In genomic region chr21:42231761-42232160, GRCh38 we compare ENCODE assay signal across 15 cellular contexts. TPM values are rescaled to one million over a fixed set of nuclear protein-coding genes. Genes with fewer than 3 reads are reported as not detected.
A peak's percentile ranks its signal among the peaks of the same experiment; 100 is the strongest.
DNase-seq lines count a peak whose midpoint lies in the region; ATAC-seq and TF ChIP-seq lines count a peak whose summit lies in the region.
"Had no signal": no experiment of that assay in that cellular context is flagged by ENCODE, and none has a peak within 500 bp of the region (broad histone marks: within the 10 kb centered on the region; RNA-seq: fewer than 3 reads in every experiment).

No MANE protein-coding gene starts in this region.

- H3K79me2 ChIP-seq in SU-DHL-6 (ENCODE audit: insufficient read depth, low read length) = no peaks in the 10 kb centered on the region
- no peaks in the 10 kb centered on the region for H3K79me2 ChIP-seq in hepatocyte

- no peak overlapping the region for H3K4me2 ChIP-seq in SU-DHL-6 (ENCODE audit: low read depth, low read length, poor library complexity, severe bottlenecking)
- H3K4me2 ChIP-seq in hepatocyte = no peak overlapping the region
- H3K4me2 ChIP-seq: GM23338 had no signal

- DNase-seq in heart right ventricle = no peak
- no peak for DNase-seq in left cardiac atrium
- DNase-seq in upper lobe of left lung = no peak
- DNase-seq in activated gamma-delta T cell treated with Interleukin-2 at 50 U/mL for 16 hours = no peak
- no peak for DNase-seq in hepatocyte (ENCODE audit: low spot score)
- DNase-seq in COLO829 (ENCODE audit: low spot score) = no peak
- DNase-seq: NCI-H187 treated with DMSO at 0.1 percent for 48 hours, NCI-H446 treated with DMSO at 0.1 percent for 48 hours, retina, SJCRH30 had no signal

- no peak for TF ChIP-seq EP300 in upper lobe of left lung (IDR thresholded peaks at IDR 0.05)

- H3K9ac ChIP-seq in SU-DHL-6 (ENCODE audit: low read length) (no peak overlapping the region), muscle layer of colon (ENCODE audit: low read length) (no peak overlapping the region)
- H3K9ac ChIP-seq: neural progenitor cell had no signal

- H3K4me3 ChIP-seq in heart right ventricle (no peak overlapping the region), SU-DHL-6 (ENCODE audit: insufficient read depth, low read length, poor library complexity, severe bottlenecking) (no peak overlapping the region), muscle layer of colon (ENCODE audit: low read depth in 1 of 2, low read length in 2 of 2) (no peak overlapping the region), upper lobe of left lung (no peak overlapping the region), hepatocyte (no peak overlapping the region)
- H3K4me3 ChIP-seq: GM23338, neural progenitor cell, SJCRH30 had no signal

- H3K4me1 ChIP-seq in heart right ventricle = peaks cover 58 to 98% (median 94%) of the 10 kb centered on the region in 9 donors
- H3K4me1 ChIP-seq in muscle layer of colon (ENCODE audit: insufficient read depth, low read length) = peaks cover 81% of the 10 kb centered on the region
- H3K4me1 ChIP-seq in upper lobe of left lung = peaks cover 77 to 93% (median 87%) of the 10 kb centered on the region in 4 donors
- peaks cover 55% of the 10 kb centered on the region for H3K4me1 ChIP-seq in hepatocyte (ENCODE audit: insufficient read depth)
- H3K4me1 ChIP-seq: SJCRH30 had no signal

- intact Hi-C loops in heart right ventricle (cut with DNase I) = no loop called here
- intact Hi-C loops in left cardiac atrium (cut with DNase I) = no loop called here

- H3K36me3 ChIP-seq in heart right ventricle = peaks cover 0 to 8% (median 0%) of the 10 kb centered on the region in 9 donors
- H3K36me3 ChIP-seq in SU-DHL-6 (ENCODE audit: low read length) = no peaks in the 10 kb centered on the region
- peaks cover 4% of the 10 kb centered on the region for H3K36me3 ChIP-seq in muscle layer of colon (ENCODE audit: insufficient read depth, low read length)
- H3K36me3 ChIP-seq in upper lobe of left lung = peaks cover 0 to 1% (median 0%) of the 10 kb centered on the region in 4 donors
- no peaks in the 10 kb centered on the region for H3K36me3 ChIP-seq in hepatocyte (replicated peaks; ENCODE audit: insufficient read depth, low read depth)
- H3K36me3 ChIP-seq: neural progenitor cell, SJCRH30 had no signal

- 91 to 97% methylated on average over 2 of the region's 2 CpGs for WGBS in heart right ventricle, 2 donors
- 93 to 100% methylated on average over 2 of the region's 2 CpGs for WGBS in upper lobe of left lung, 2 donors
- 100% methylated on average over 2 of the region's 2 CpGs for WGBS in hepatocyte (ENCODE audit: low lambda C conversion rate, missing lambda C conversion rate)

- no peak overlapping the region for H2AFZ ChIP-seq in SU-DHL-6 (ENCODE audit: low read depth, low read length, severe bottlenecking)
- H2AFZ ChIP-seq in hepatocyte = no peak overlapping the region
- H2AFZ ChIP-seq: GM23338, neural progenitor cell had no signal

- H3K9me2 ChIP-seq in SU-DHL-6 (replicated peaks; ENCODE audit: insufficient read depth, low read length) (no peaks in the 10 kb centered on the region), hepatocyte (replicated peaks; ENCODE audit: insufficient read depth) (no peaks in the 10 kb centered on the region)

- H3K9me3 ChIP-seq in heart right ventricle (no peaks in the 10 kb centered on the region), SU-DHL-6 (ENCODE audit: insufficient read depth, low read length) (no peaks in the 10 kb centered on the region), muscle layer of colon (ENCODE audit: low read length) (no peaks in the 10 kb centered on the region), upper lobe of left lung (no peaks in the 10 kb centered on the region), hepatocyte (ENCODE audit: low read depth) (no peaks in the 10 kb centered on the region)
- H3K9me3 ChIP-seq: SJCRH30 had no signal

- H3F3A ChIP-seq in SU-DHL-6 (ENCODE audit: insufficient read depth) = peaks cover 27% of the 10 kb centered on the region

- ATAC-seq in heart right ventricle (no peak), left cardiac atrium (no peak), upper lobe of left lung (ENCODE audit: low FRiP score in 2 of 2) (no peak)
- ATAC-seq: esophagus mucosa, GM23338 had no signal

- TF ChIP-seq CTCF in heart right ventricle (IDR thresholded peaks at IDR 0.05) (no peak), SU-DHL-6 (IDR thresholded peaks at IDR 0.05; ENCODE audit: insufficient read depth, low read length, poor library complexity, severe bottlenecking) (no peak), upper lobe of left lung (IDR thresholded peaks at IDR 0.05) (no peak), hepatocyte (IDR thresholded peaks at IDR 0.05; ENCODE audit: poor library complexity) (no peak)

- H4K20me1 ChIP-seq in SU-DHL-6 (ENCODE audit: low read depth, low read length) (no peaks in the 10 kb centered on the region), hepatocyte (ENCODE audit: insufficient read depth, poor library complexity, severe bottlenecking) (no peaks in the 10 kb centered on the region)

- TF ChIP-seq POLR2A in upper lobe of left lung (IDR thresholded peaks at IDR 0.05) = no peak

- H3K27ac ChIP-seq in heart right ventricle (peak overlapping the region in 7 of 10 donors; percentile 80 to 93 (median 88)), SU-DHL-6 (ENCODE audit: low read depth, low read length) (peak overlapping the region; percentile 96), muscle layer of colon (ENCODE audit: low read depth, low read length) (peak overlapping the region; percentile 50), upper lobe of left lung (peak overlapping the region in 3 of 4 donors; percentile 11 to 83 (median 80)), hepatocyte (no peak overlapping the region)
- H3K27ac ChIP-seq: neural progenitor cell, SJCRH30 had no signal

- H3K27me3 ChIP-seq in heart right ventricle (no peaks in the 10 kb centered on the region), SU-DHL-6 (ENCODE audit: low read length) (no peaks in the 10 kb centered on the region), muscle layer of colon (ENCODE audit: control insufficient read depth in 1 of 2, insufficient read depth in 2 of 2, low read length in 2 of 2) (no peaks in the 10 kb centered on the region), upper lobe of left lung (no peaks in the 10 kb centered on the region), hepatocyte (no peaks in the 10 kb centered on the region)
- H3K27me3 ChIP-seq: SJCRH30 had no signal

RNA-seq across cellular contexts. Expression of gene ABCG1, which starts 12.8 kb away (rescaled TPM):
- 10 to 100 TPM in 7 of 10 donors, 1 to 10 TPM in 3; 5.5 to 26.2 (median 14.6) TPM for total RNA-seq in heart right ventricle
- polyA plus RNA-seq in heart right ventricle = 10 to 100 TPM; 11.6 to 19.4 TPM
- 10 to 100 TPM in 1 of 2 donors, 1 to 10 TPM in 1; 6.3 to 13.5 TPM for total RNA-seq in left cardiac atrium
- 100 to 1,000 TPM in 2 of 6 donors, 10 to 100 TPM in 4; 56.7 to 130 (median 79.8) TPM for total RNA-seq in upper lobe of left lung
- 7.2 and 10.7 TPM in 2 replicates for total RNA-seq in hepatocyte
- polyA plus RNA-seq in hepatocyte = 8.4 and 14.0 TPM in 2 replicates
